Comparison of ENCODE assay signal across 8 cellular contexts in the genomic region with DNA sequence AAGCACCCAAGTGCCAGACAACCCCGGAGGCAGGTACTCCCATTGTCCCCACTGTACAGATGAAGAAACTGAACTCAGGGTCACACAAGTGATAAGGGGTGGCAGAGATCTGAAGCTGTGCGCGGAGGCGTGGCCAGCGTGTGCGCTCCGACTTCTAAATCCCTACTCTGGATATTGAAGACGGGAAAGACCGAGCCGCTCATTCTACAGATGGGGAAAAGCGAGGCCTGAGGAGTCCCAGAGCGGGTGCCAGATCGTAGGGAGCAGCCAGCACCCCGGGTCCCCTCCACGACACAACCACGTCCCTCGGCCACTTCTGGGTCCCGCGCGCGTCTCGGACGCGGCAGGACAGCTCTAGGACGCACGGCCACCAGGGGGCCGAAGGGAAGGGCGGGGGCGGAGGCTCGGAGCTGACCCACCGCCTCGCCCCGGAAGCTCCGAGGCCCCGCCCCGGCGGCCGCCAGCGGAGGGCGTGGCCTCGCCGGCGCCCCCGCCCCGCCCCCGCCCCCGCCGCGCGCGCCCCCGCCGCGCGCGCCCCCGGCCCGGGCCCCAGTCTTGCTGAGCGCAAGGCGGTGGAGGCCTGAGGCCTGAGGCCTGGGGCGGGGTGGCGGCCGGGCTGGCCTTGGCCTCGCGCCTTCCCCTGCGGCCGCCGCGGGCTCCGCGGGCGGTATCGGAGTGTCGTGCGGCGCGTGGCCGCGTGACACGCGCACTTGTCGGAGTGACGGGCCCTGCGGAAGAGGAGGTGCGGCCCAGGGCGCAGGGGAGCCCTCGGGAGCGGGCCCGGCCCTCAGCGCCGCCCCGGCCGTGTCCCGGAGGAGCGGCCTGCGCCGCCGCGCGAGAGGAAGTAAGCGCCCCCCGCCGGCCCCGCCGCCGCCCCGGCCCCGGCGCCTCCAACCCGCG. TPM values are rescaled to one million over a fixed set of nuclear protein-coding genes. Genes with fewer than 3 reads are reported as not detected.
DNase-seq lines count a peak whose midpoint lies in the region; TF ChIP-seq lines count a peak whose summit lies in the region.

A gene with protein sequence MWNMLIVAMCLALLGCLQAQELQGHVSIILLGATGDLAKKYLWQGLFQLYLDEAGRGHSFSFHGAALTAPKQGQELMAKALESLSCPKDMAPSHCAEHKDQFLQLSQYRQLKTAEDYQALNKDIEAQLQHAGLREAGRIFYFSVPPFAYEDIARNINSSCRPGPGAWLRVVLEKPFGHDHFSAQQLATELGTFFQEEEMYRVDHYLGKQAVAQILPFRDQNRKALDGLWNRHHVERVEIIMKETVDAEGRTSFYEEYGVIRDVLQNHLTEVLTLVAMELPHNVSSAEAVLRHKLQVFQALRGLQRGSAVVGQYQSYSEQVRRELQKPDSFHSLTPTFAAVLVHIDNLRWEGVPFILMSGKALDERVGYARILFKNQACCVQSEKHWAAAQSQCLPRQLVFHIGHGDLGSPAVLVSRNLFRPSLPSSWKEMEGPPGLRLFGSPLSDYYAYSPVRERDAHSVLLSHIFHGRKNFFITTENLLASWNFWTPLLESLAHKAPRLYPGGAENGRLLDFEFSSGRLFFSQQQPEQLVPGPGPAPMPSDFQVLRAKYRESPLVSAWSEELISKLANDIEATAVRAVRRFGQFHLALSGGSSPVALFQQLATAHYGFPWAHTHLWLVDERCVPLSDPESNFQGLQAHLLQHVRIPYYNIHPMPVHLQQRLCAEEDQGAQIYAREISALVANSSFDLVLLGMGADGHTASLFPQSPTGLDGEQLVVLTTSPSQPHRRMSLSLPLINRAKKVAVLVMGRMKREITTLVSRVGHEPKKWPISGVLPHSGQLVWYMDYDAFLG (plus strand): TSS at position 552 of the 900 bp plus-strand sequence. CDS start 10,161 bp downstream, outside the sequence.

- H2AFZ ChIP-seq in H9 (ENCODE audit: low read length) (no peak within 1 kb of the TSS), MM.1S (ENCODE audit: low read length) (peak within 1 kb of the TSS; percentile 83)

- H3K4me1 Mint-ChIP-seq in H9: peaks cover 13 to 23% of the 10 kb centered on the region in 2 experiments

- H2AK5ac ChIP-seq in H9 (ENCODE audit: insufficient read length, low read length): no peak within 1 kb of the TSS

- H3K9me3 ChIP-seq in H9 (ENCODE audit: control insufficient read depth, low read depth, low read length) (no peaks in the 10 kb centered on the region), MM.1S (replicated peaks; ENCODE audit: insufficient read depth, low read length) (no peaks in the 10 kb centered on the region), sigmoid colon (no peaks in the 10 kb centered on the region)

- intact Hi-C loops in sigmoid colon (cut with DNase I): no loop called here

- H4K91ac ChIP-seq in H9 (ENCODE audit: insufficient read length, low read depth, low read length): no peak within 1 kb of the TSS

- H3K9ac ChIP-seq in H9 (ENCODE audit: extremely low read depth, insufficient read length, low read length) (peak within 1 kb of the TSS; percentile 89), MM.1S (ENCODE audit: low read length) (peak within 1 kb of the TSS; percentile 89)

- H3K9me2 ChIP-seq in MM.1S (replicated peaks; ENCODE audit: insufficient read depth, low read length): no peaks in the 10 kb centered on the region

- H3K23ac ChIP-seq in H9 (ENCODE audit: insufficient read length, low read depth, low read length): no peak within 1 kb of the TSS

- H2BK12ac ChIP-seq in H9 (ENCODE audit: insufficient read length, low read depth, low read length): no peak within 1 kb of the TSS

- H3K9me3 Mint-ChIP-seq in H9: no peaks in the 10 kb centered on the region

- H3K4me3 Mint-ChIP-seq in H9: peak within 1 kb of the TSS; percentile 85 to 88

- peak within 1 kb of the TSS; percentile 79 for H3K4me2 ChIP-seq in H9 (ENCODE audit: insufficient read depth, insufficient read length, low read length)
- H3K4me2 ChIP-seq in MM.1S (ENCODE audit: low read depth, low read length): peak within 1 kb of the TSS; percentile 99

- H3K4ac ChIP-seq in H9 (ENCODE audit: low read depth, low read length): no peak within 1 kb of the TSS

- WGBS in H9 (ENCODE audit: extremely low coverage, insufficient read length, low lambda C conversion rate): no CpG with 5 or more reads among the region's 111 CpGs
- 1% methylated on average over 111 of the region's 111 CpGs for WGBS in sigmoid colon, 2 donors

- no peak within 1 kb of the TSS for H2BK120ac ChIP-seq in H9 (ENCODE audit: low read depth, low read length, poor library complexity, severe bottlenecking)

- peak within 1 kb of the TSS; percentile 87 for H3K4me3 ChIP-seq in MM.1S (ENCODE audit: low read length)
- H3K4me3 ChIP-seq in sigmoid colon: peak within 1 kb of the TSS; percentile 61 to 77 (median 70)

- H3T11ph ChIP-seq in H9 (ENCODE audit: low read length): no peak within 1 kb of the TSS

- H3K56ac ChIP-seq in H9 (ENCODE audit: insufficient read length, low read depth, low read length): no peak within 1 kb of the TSS

- peak; percentile 68 for TF ChIP-seq CTCF in GM12873 (IDR thresholded peaks at IDR 0.05; ENCODE audit: insufficient read depth, low read depth, low read length, missing control alignments)
- TF ChIP-seq CTCF in H9 (conservative IDR thresholded peaks at IDR 0.05): peak; percentile 73
- peak; percentile 55 for TF ChIP-seq CTCF in MM.1S (IDR thresholded peaks at IDR 0.05; ENCODE audit: low read length)
- TF ChIP-seq CTCF in sigmoid colon (IDR thresholded peaks at IDR 0.05): peak; percentile 67 to 85 (median 75)

- H3K14ac ChIP-seq in H9 (ENCODE audit: insufficient read depth, low read length): peak within 1 kb of the TSS; percentile 97

- no peak for TF ChIP-seq EP300 in sigmoid colon (IDR thresholded peaks at IDR 0.05)

- H3K27ac ChIP-seq in H9 (ENCODE audit: insufficient read length, low read depth, low read length) (no peak within 1 kb of the TSS), MM.1S (ENCODE audit: low read length) (peak within 1 kb of the TSS; percentile 37; the same call in 1 of the 2 replicates), sigmoid colon (peak within 1 kb of the TSS; percentile 89 to 99 (median 91))

- H3K4me1 ChIP-seq in H9 (ENCODE audit: insufficient read depth, low read length) (no peaks in the 10 kb centered on the region), MM.1S (ENCODE audit: low read length) (peaks cover 22% of the 10 kb centered on the region), sigmoid colon (peaks cover 2 to 54% (median 39%) of the 10 kb centered on the region in 4 donors)

- no peaks in the 10 kb centered on the region for H3K79me1 ChIP-seq in H9 (ENCODE audit: insufficient read depth, low read depth, low read length, poor library complexity, severe bottlenecking)

- H2BK15ac ChIP-seq in H9 (ENCODE audit: low read depth, low read length): no peak within 1 kb of the TSS

- H4K8ac ChIP-seq in H9 (replicated peaks; ENCODE audit: insufficient read length, low read depth, low read length): no peak within 1 kb of the TSS

- H3K79me2 ChIP-seq in H9 (ENCODE audit: insufficient read depth, low read length) (no peaks in the 10 kb centered on the region), MM.1S (ENCODE audit: low read length) (no peaks in the 10 kb centered on the region)

- H3K27ac Mint-ChIP-seq in H9: peak within 1 kb of the TSS in 2 of 3 experiments; percentile 53 to 76; a peak in 2 of 7 replicates

- H3K36me3 ChIP-seq in MM.1S (replicated peaks; ENCODE audit: insufficient read depth, low read length): no peaks in the 10 kb centered on the region
- no peaks in the 10 kb centered on the region for H3K36me3 ChIP-seq in sigmoid colon

- H3K18ac ChIP-seq in H9 (ENCODE audit: insufficient read length, low read depth, low read length): peak within 1 kb of the TSS; percentile 93

- no peaks in the 10 kb centered on the region for H4K20me1 ChIP-seq in H9 (ENCODE audit: control insufficient read depth, insufficient read depth, insufficient read length)
- H4K20me1 ChIP-seq in MM.1S (ENCODE audit: insufficient read depth, low read length): no peaks in the 10 kb centered on the region

- no peaks in the 10 kb centered on the region for H3K36me3 Mint-ChIP-seq in H9 (ENCODE audit: insufficient read depth in 1 of 3, low read depth in 3 of 3)

- DNase-seq in H9 (peak; percentile 85), MM.1S (peak; percentile 81), T1000 (lab: John Stamatoyannopoulos, UW) (peak; percentile 82), astrocyte of the hippocampus (ENCODE audit: low read depth, low spot score) (peak; percentile 91), hypothalamus (lab: John Stamatoyannopoulos, UW) (peak in 43 of 51 donors; percentile 30 to 82 (median 67)), sigmoid colon (peak; percentile 92), inferior parietal cortex (ENCODE audit: extremely low spot score) (no peak)

- TF ChIP-seq POLR2A in sigmoid colon (IDR thresholded peaks at IDR 0.05): peak in 1 of 2 donors; percentile 37

- H3K27me3 Mint-ChIP-seq in H9 (ENCODE audit: low read depth): peaks cover 8% of the 10 kb centered on the region

- no peak within 1 kb of the TSS for H4K5ac ChIP-seq in H9 (ENCODE audit: insufficient read length, low read depth, low read length)

- no peak within 1 kb of the TSS for H2BK20ac ChIP-seq in H9 (ENCODE audit: low read depth, low read length, poor library complexity, severe bottlenecking)

- H3F3A ChIP-seq in MM.1S (ENCODE audit: insufficient read depth, low read length): peaks cover 19% of the 10 kb centered on the region

- no peaks in the 10 kb centered on the region for H3K27me3 ChIP-seq in H9 (ENCODE audit: insufficient read depth, low read length)
- no peaks in the 10 kb centered on the region for H3K27me3 ChIP-seq in MM.1S (replicated peaks; ENCODE audit: insufficient read depth, low read length)
- H3K27me3 ChIP-seq in sigmoid colon: no peaks in the 10 kb centered on the region

- H2BK5ac ChIP-seq in H9 (ENCODE audit: insufficient read length, low read length): no peak within 1 kb of the TSS

- peaks cover 4% of the 10 kb centered on the region for H3K23me2 ChIP-seq in H9 (ENCODE audit: insufficient read length, low read depth, low read length, poor library complexity, severe bottlenecking)

RNA-seq across cellular contexts. Expression of the gene that starts here (rescaled TPM):
- 7.6 and 7.9 TPM in 2 replicates for total RNA-seq in H9 (2021)
- total RNA-seq in sigmoid colon: 10 to 100 TPM; 21.6 to 34.3 (median 25.0) TPM
- polyA plus RNA-seq in sigmoid colon: 10 to 100 TPM in 1 of 3 donors, 1 to 10 TPM in 2; 2.8 to 25.9 (median 3.0) TPM
